36 cellular contexts compared by ENCODE assay signal in the genomic region with DNA sequence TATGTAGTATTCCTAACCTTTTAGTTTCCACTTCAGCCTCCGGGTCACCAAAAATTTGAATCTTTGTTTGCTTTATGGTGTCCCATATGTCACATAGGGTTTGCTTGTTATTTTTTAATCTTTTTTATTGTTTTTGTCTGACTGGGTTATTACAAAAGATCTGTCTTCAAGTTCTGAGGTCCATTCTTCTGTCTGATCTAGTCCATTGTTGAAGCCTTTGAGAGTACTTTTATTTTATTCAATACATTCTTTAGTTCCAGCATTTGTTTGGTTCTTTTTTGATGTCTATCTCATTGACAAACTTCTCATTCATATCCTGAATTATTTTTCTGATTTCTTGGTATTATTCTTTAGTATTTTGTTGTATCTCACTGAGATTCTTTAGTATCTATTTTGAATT.
"Had no signal": no experiment of that assay in that cellular context is flagged by ENCODE, and none has a peak within 500 bp of the region (broad histone marks: within the 10 kb centered on the region; RNA-seq: fewer than 3 reads in every experiment).

No MANE protein-coding gene starts in this region.

- DNase-seq: Karpas-422, Kasumi-1, MG63, MM.1S, MV-4-11, NCI-H1048, NCI-H1092, NCI-H1092 treated with DMSO at 0.1 percent for 48 hours, NCI-H1105, NCI-H1105 treated with DMSO at 0.1 percent for 48 hours, NCI-H1417, NCI-H1417 treated with DMSO at 0.1 percent for 48 hours, NCI-H1436, NCI-H1436 treated with DMSO at 0.1 percent for 48 hours, NCI-H146, NCI-H1694, NCI-H1694 treated with DMSO at 0.1 percent for 48 hours, NCI-H187, NCI-H187 treated with DMSO at 0.1 percent for 48 hours, NCI-H1930, NCI-H2029, NCI-H2029 treated with DMSO at 0.1 percent for 48 hours, NCI-H2081, NCI-H2081 treated with DMSO at 0.1 percent for 48 hours, NCI-H2107, NCI-H2171, NCI-H2171 treated with DMSO at 0.1 percent for 48 hours, NCI-H2227 treated with DMSO at 0.1 percent for 48 hours, NCI-H226, NCI-H345, NCI-H446, NCI-H446 treated with DMSO at 0.1 percent for 48 hours, NCI-H510A, NCI-H510A treated with DMSO at 0.1 percent for 48 hours, NCI-H524, NCI-H524 treated with DMSO at 0.1 percent for 48 hours had no signal

- H3K27me3 ChIP-seq: MG63 had no signal

- H3K9me3 ChIP-seq: MG63 had no signal

- H3K36me3 ChIP-seq: MG63 had no signal

- H3K4me3 ChIP-seq: MG63 had no signal
